1 cellular context compared by ENCODE assay signal in the genomic region with DNA sequence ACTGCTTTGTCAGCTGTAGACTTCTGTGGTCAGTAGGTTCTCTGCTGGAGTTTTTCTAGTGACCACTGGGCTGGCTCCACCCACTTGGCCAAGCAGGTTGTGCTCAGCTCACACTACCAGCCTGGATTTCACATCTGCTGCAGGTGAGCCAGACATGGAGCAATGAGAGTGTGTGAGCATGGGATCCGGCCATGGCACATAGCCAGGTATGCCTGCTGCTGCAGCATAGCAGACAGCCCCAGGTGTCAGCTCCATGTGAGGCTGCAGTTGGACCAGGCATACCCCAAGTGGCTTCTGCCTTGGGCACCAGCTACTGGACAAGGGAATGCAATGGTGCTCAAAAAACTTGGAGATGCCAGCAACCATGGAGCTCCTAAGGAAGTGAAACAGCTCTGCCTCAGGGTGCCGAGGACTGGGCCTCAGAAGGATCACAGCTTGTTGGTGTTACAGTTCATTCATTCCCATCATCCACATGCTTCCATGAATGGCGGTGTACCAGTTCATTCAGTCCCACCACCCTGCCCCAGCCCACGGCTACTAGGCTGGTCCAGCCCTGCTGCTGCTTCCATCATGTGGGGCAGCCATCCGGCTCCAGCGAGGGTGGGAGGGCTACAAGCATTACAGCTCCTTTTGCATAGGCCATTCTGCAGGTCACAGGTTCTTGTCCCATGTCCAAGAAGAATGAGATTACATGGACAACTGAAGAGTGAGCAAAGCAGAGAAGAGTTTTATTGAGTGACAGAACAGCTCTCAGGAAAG.
TF ChIP-seq lines count a peak whose summit lies in the region.

No MANE protein-coding gene starts in this region.

TF ChIP-seq in GM23338, 12 proteins besides CTCF, POLR2A, EP300 and RAD21 (continued from another document):
- no peak for TF ChIP-seq EZH2phosphoT487 (IDR thresholded peaks at IDR 0.05; ENCODE audit: unreplicated experiment)
- TF ChIP-seq ZNF114 (CRISPR knock-in tag; IDR thresholded peaks at IDR 0.05), result no peak
- TF ChIP-seq, protein P1, sequence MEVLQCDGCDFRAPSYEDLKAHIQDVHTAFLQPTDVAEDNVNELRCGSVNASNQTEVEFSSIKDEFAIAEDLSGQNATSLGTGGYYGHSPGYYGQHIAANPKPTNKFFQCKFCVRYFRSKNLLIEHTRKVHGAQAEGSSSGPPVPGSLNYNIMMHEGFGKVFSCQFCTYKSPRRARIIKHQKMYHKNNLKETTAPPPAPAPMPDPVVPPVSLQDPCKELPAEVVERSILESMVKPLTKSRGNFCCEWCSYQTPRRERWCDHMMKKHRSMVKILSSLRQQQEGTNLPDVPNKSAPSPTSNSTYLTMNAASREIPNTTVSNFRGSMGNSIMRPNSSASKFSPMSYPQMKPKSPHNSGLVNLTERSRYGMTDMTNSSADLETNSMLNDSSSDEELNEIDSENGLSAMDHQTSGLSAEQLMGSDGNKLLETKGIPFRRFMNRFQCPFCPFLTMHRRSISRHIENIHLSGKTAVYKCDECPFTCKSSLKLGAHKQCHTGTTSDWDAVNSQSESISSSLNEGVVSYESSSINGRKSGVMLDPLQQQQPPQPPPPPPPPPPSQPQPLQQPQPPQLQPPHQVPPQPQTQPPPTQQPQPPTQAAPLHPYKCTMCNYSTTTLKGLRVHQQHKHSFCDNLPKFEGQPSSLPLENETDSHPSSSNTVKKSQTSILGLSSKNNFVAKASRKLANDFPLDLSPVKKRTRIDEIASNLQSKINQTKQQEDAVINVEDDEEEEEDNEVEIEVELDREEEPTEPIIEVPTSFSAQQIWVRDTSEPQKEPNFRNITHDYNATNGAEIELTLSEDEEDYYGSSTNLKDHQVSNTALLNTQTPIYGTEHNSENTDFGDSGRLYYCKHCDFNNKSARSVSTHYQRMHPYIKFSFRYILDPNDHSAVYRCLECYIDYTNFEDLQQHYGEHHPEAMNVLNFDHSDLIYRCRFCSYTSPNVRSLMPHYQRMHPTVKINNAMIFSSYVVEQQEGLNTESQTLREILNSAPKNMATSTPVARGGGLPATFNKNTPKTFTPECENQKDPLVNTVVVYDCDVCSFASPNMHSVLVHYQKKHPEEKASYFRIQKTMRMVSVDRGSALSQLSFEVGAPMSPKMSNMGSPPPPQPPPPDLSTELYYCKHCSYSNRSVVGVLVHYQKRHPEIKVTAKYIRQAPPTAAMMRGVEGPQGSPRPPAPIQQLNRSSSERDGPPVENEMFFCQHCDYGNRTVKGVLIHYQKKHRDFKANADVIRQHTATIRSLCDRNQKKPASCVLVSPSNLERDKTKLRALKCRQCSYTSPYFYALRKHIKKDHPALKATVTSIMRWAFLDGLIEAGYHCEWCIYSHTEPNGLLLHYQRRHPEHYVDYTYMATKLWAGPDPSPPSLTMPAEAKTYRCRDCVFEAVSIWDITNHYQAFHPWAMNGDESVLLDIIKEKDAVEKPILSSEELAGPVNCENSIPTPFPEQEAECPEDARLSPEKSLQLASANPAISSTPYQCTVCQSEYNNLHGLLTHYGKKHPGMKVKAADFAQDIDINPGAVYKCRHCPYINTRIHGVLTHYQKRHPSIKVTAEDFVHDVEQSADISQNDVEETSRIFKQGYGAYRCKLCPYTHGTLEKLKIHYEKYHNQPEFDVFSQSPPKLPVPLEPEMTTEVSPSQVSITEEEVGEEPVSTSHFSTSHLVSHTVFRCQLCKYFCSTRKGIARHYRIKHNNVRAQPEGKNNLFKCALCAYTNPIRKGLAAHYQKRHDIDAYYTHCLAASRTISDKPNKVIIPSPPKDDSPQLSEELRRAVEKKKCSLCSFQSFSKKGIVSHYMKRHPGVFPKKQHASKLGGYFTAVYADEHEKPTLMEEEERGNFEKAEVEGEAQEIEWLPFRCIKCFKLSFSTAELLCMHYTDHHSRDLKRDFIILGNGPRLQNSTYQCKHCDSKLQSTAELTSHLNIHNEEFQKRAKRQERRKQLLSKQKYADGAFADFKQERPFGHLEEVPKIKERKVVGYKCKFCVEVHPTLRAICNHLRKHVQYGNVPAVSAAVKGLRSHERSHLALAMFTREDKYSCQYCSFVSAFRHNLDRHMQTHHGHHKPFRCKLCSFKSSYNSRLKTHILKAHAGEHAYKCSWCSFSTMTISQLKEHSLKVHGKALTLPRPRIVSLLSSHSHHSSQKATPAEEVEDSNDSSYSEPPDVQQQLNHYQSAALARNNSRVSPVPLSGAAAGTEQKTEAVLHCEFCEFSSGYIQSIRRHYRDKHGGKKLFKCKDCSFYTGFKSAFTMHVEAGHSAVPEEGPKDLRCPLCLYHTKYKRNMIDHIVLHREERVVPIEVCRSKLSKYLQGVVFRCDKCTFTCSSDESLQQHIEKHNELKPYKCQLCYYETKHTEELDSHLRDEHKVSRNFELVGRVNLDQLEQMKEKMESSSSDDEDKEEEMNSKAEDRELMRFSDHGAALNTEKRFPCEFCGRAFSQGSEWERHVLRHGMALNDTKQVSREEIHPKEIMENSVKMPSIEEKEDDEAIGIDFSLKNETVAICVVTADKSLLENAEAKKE (CRISPR knock-in tag; IDR thresholded peaks at IDR 0.05), result no peak
- no peak for TF ChIP-seq CREB1 (CRISPR knock-in tag; IDR thresholded peaks at IDR 0.05; ENCODE audit: low read depth)
- no peak for TF ChIP-seq ZNF331 (CRISPR knock-in tag; IDR thresholded peaks at IDR 0.05; ENCODE audit: low read depth)
- TF ChIP-seq STAT1 (IDR thresholded peaks at IDR 0.05; ENCODE audit: unreplicated experiment), result no peak
